In genomic region chr4:9891740-9892139, GRCh38 we compare ENCODE assay signal across 34 cellular contexts.
"Had no signal": no experiment of that assay in that cellular context is flagged by ENCODE, and none has a peak within 500 bp of the region (broad histone marks: within the 10 kb centered on the region; RNA-seq: fewer than 3 reads in every experiment).

No MANE protein-coding gene starts in this region.

- H3K4me2 ChIP-seq: KMS-11 had no signal

- H3K27me3 ChIP-seq: MG63 had no signal

- H3K9me3 ChIP-seq: MG63 had no signal

- H3K4me3 ChIP-seq: MG63 had no signal

- H3K27ac ChIP-seq: KMS-11 had no signal

- DNase-seq: Kasumi-1, MG63, MM.1S, MV-4-11, NCI-H1048, NCI-H1092, NCI-H1092 treated with DMSO at 0.1 percent for 48 hours, NCI-H1105, NCI-H1105 treated with DMSO at 0.1 percent for 48 hours, NCI-H1417, NCI-H1417 treated with DMSO at 0.1 percent for 48 hours, NCI-H1436, NCI-H1436 treated with DMSO at 0.1 percent for 48 hours, NCI-H146, NCI-H1694, NCI-H1694 treated with DMSO at 0.1 percent for 48 hours, NCI-H187, NCI-H187 treated with DMSO at 0.1 percent for 48 hours, NCI-H1930, NCI-H2029, NCI-H2029 treated with DMSO at 0.1 percent for 48 hours, NCI-H2081, NCI-H2081 treated with DMSO at 0.1 percent for 48 hours, NCI-H2107, NCI-H2171, NCI-H2171 treated with DMSO at 0.1 percent for 48 hours, NCI-H2227 treated with DMSO at 0.1 percent for 48 hours, NCI-H226, NCI-H345, NCI-H446, NCI-H446 treated with DMSO at 0.1 percent for 48 hours, NCI-H510A, NCI-H510A treated with DMSO at 0.1 percent for 48 hours had no signal

- H3K36me3 ChIP-seq: MG63 had no signal

- H3K9ac ChIP-seq: KMS-11 had no signal
